Comparison of ENCODE assay signal across 11 cellular contexts in the genomic region with DNA sequence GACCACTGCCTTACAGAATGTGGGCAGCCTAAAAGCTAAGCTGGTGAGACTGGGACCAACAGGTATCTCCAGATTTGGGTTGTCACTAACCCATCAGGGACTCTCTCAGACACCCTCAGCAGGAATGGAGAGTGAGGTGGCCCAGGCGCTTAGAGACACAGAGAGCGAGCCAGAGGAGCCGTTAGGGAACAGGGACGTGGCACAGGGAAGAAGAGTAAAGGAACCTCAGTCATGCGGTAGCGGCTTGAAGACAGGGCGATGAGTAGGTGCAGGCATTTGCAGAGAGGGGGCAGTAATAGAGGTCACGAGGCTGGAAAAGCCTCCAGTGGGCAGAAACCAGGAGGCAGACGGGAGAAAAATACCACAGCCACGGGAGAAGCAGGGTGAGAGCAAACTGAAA.
DNase-seq lines count a peak whose midpoint lies in the region; ATAC-seq lines count a peak whose summit lies in the region.
"Had no signal": no experiment of that assay in that cellular context is flagged by ENCODE, and none has a peak within 500 bp of the region (broad histone marks: within the 10 kb centered on the region; RNA-seq: fewer than 3 reads in every experiment).

No MANE protein-coding gene starts in this region.

- H3K27ac Mint-ChIP-seq in activated CD4-positive, alpha-beta T cell treated with anti-CD3 and anti-CD28 coated beads, Interleukin-2, amount 10 ng/mL, durations not matched to agents 24 days and 14 days, result peak overlapping the region; percentile 12
- no peak overlapping the region for H3K27ac Mint-ChIP-seq in T-cell
- no peak overlapping the region for H3K27ac Mint-ChIP-seq in stimulated activated effector memory CD8-positive, alpha-beta T cell treated with anti-CD3 and anti-CD28 coated beads, Interleukin-12 subunit alpha, Interleukin-12 subunit beta, amount 100 ng/mL, for 72 hours

- peaks cover 65% of the 10 kb centered on the region for H3K4me1 Mint-ChIP-seq in activated CD4-positive, alpha-beta T cell treated with anti-CD3 and anti-CD28 coated beads, Interleukin-2, amount 10 ng/mL, durations not matched to agents 24 days and 14 days
- H3K4me1 Mint-ChIP-seq in T-cell, result peaks cover 39 to 51% (median 46%) of the 10 kb centered on the region in 3 donors
- H3K4me1 Mint-ChIP-seq in stimulated activated effector memory CD8-positive, alpha-beta T cell treated with anti-CD3 and anti-CD28 coated beads, Interleukin-12 subunit alpha, Interleukin-12 subunit beta, amount 100 ng/mL, for 72 hours, result peaks cover 60% of the 10 kb centered on the region

- H3K4me3 Mint-ChIP-seq in activated CD4-positive, alpha-beta T cell treated with anti-CD3 and anti-CD28 coated beads, Interleukin-2, amount 10 ng/mL, durations not matched to agents 24 days and 14 days, result no peak overlapping the region
- peak overlapping the region in 2 of 3 donors; percentile 19 to 31 for H3K4me3 Mint-ChIP-seq in T-cell
- H3K4me3 Mint-ChIP-seq in stimulated activated effector memory CD8-positive, alpha-beta T cell treated with anti-CD3 and anti-CD28 coated beads, Interleukin-12 subunit alpha, Interleukin-12 subunit beta, amount 100 ng/mL, for 72 hours, result peak overlapping the region; percentile 24

- POLR2A ChIA-PET in T-cell (lab: Charles Lee), result no interaction called here

- CTCF ChIA-PET in T-cell (lab: Charles Lee), result interaction anchor here in 1 of 2 donors (2.0 kb wide), 1 partner anchor 161 kb away, joined by 8 read pairs; no protein-coding TSS in a partner anchor

- no peaks in the 10 kb centered on the region for H3K36me3 Mint-ChIP-seq in activated CD4-positive, alpha-beta T cell treated with anti-CD3 and anti-CD28 coated beads, Interleukin-2, amount 10 ng/mL, durations not matched to agents 24 days and 14 days (ENCODE audit: low read depth)
- no peaks in the 10 kb centered on the region for H3K36me3 Mint-ChIP-seq in T-cell
- no peaks in the 10 kb centered on the region for H3K36me3 Mint-ChIP-seq in stimulated activated effector memory CD8-positive, alpha-beta T cell treated with anti-CD3 and anti-CD28 coated beads, Interleukin-12 subunit alpha, Interleukin-12 subunit beta, amount 100 ng/mL, for 72 hours

- peaks cover 4% of the 10 kb centered on the region for H3K9me3 Mint-ChIP-seq in activated CD4-positive, alpha-beta T cell treated with anti-CD3 and anti-CD28 coated beads, Interleukin-2, amount 10 ng/mL, durations not matched to agents 24 days and 14 days
- no peaks in the 10 kb centered on the region for H3K9me3 Mint-ChIP-seq in T-cell
- no peaks in the 10 kb centered on the region for H3K9me3 Mint-ChIP-seq in stimulated activated effector memory CD8-positive, alpha-beta T cell treated with anti-CD3 and anti-CD28 coated beads, Interleukin-12 subunit alpha, Interleukin-12 subunit beta, amount 100 ng/mL, for 72 hours

- no peaks in the 10 kb centered on the region for H3K27me3 Mint-ChIP-seq in activated CD4-positive, alpha-beta T cell treated with anti-CD3 and anti-CD28 coated beads, Interleukin-2, amount 10 ng/mL, durations not matched to agents 24 days and 14 days
- no peaks in the 10 kb centered on the region for H3K27me3 Mint-ChIP-seq in T-cell

- DNase-seq in activated CD4-positive, alpha-beta T cell treated with anti-CD3 and anti-CD28 coated beads, Interleukin-2, amount 10 ng/mL, durations not matched to agents 24 days and 14 days, result peak; percentile 53
- no peak for DNase-seq in activated CD4-positive, alpha-beta T cell treated with anti-CD3 and anti-CD28 coated beads, Interleukin-2, amount 50 U/mL, for 4 hours
- DNase-seq in T-cell (no peak), epithelial cell of prostate (ENCODE audit: low read depth, low spot score) (no peak), HPDE6-E6E7 (ENCODE audit: extremely low spot score) (no peak)
- DNase-seq in stimulated activated effector memory CD8-positive, alpha-beta T cell treated with anti-CD3 and anti-CD28 coated beads, Interleukin-12 subunit alpha, Interleukin-12 subunit beta, amount 100 ng/mL, for 72 hours (ENCODE audit: low spot score in 2 of 2), result peak in 1 of 2 donors; percentile 48
- DNase-seq: IMR-90, NCI-H1694, NCI-H69 had no signal

- intact Hi-C loops in activated CD4-positive, alpha-beta T cell treated with anti-CD3 and anti-CD28 coated beads, Interleukin-2, amount 10 ng/mL, durations not matched to agents 24 days and 14 days (cut with micrococcal nuclease), result loop anchor here (5.0 kb wide), 2 partner anchors 102 to 243 kb away; a partner anchor contains a TSS

- ATAC-seq in T-cell (replicated peaks in 1 of 4) (no peak), GM18498 (IDR thresholded peaks at IDR 0.05; ENCODE audit: unreplicated experiment) (no peak), GM18870 (IDR thresholded peaks at IDR 0.05; ENCODE audit: unreplicated experiment) (no peak)
- no peak for ATAC-seq in stimulated activated effector memory CD8-positive, alpha-beta T cell treated with anti-CD3 and anti-CD28 coated beads, Interleukin-12 subunit alpha, Interleukin-12 subunit beta, amount 100 ng/mL, for 72 hours

- H3K27ac ChIP-seq in epithelial cell of prostate, result peak overlapping the region; percentile 66
